In genomic region chr12:127165567-127166392, GRCh38 we compare ENCODE assay signal across 8 cellular contexts.
A peak's percentile ranks its signal among the peaks of the same experiment; 100 is the strongest.
DNase-seq lines count a peak whose midpoint lies in the region; ATAC-seq and TF ChIP-seq lines count a peak whose summit lies in the region.

No MANE protein-coding gene starts in this region.

- intact Hi-C loops in mucosa of descending colon (cut with DNase I, micrococcal nuclease) = no loop called here

- no peak overlapping the region for H3K4me3 ChIP-seq in mucosa of descending colon

- H3K9me3 ChIP-seq in mucosa of descending colon = no peaks in the 10 kb centered on the region

- no peak for TF ChIP-seq CTCF in mucosa of descending colon (IDR thresholded peaks at IDR 0.05)

- ATAC-seq in HG02852 (IDR thresholded peaks at IDR 0.05; ENCODE audit: unreplicated experiment) (peak; percentile 50), mucosa of descending colon (peak; percentile 99)

- TF ChIP-seq POLR2A in erythroblast (IDR thresholded peaks at IDR 0.05; ENCODE audit: low read length) = no peak

- DNase-seq in EH (ENCODE audit: low read depth) (peak; percentile 82), NCI-H774 (lab: John Stamatoyannopoulos, UW) (peak; percentile 93), activated T-cell treated with anti-CD3 and anti-CD28 coated beads for 24 hours (ENCODE audit: low read depth) (peak; percentile 84), erythroblast (lab: John Stamatoyannopoulos, UW) (peak; percentile 59 to 68), mucosa of descending colon (peak; percentile 88 to 95 (median 91)), DMS114 treated with DMSO at 0.1 percent for 48 hours (lab: John Stamatoyannopoulos, UW; ENCODE audit: unreplicated experiment) (no peak)
- DNase-seq in stimulated activated CD8-positive, alpha-beta memory T cell treated with anti-CD3 and anti-CD28 coated beads, Interleukin-15, amount 100 ng/mL, for 4 hours (ENCODE audit: low read depth in 2 of 2) = peak; percentile 60 to 63

- H3K4me1 ChIP-seq in mucosa of descending colon (ENCODE audit: low read depth) = no peaks in the 10 kb centered on the region

- H3K36me3 ChIP-seq in mucosa of descending colon (ENCODE audit: low read depth) = no peaks in the 10 kb centered on the region
